8 cellular contexts compared by ENCODE assay signal in the genomic region with DNA sequence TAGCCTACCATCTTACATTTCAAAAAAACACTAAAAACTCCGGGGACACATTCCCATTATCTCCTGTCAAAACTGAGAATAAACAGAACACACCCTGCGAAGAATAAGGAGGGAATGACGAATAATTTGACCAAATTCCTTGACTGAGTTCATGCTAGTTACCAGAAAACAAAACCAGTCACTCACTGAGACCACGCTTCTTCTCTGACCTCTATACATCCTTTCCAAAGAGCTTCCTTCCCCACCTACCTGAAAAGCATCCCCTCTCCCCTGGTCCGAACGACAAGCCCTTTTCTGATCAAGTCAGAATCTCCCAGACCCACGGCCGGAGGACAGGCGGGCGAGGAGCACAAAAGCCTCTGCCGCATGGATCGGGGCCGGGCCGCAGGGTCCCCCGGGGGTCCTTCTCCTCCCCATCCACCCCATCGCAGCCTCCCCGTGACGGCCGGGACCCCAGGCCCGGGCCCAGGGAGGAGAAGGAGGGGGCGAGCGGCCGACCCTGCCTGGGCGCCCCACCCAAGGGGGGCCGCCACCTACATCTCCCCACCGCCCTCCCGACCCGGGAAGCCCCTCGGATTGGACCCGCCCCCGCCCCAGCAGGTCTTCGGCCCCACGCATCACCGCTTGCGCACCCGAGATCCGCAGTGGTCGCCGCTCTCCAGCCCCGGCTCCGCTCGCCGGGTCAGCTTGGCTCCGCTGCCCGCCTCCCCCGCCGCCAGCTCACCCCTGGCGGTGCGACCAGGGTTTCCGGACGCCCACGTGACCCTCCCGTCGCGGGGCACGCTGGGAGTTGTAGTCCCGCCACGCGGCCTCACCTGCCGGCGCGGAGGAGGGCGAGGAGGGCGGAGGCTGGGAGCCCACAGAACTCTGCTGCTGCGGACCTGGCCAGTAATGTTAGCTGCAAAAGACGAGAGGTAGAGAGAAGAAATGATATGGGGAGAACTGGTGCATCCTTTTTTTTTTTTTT. TPM values are rescaled to one million over a fixed set of nuclear protein-coding genes. Genes with fewer than 3 reads are reported as not detected.
DNase-seq lines count a peak whose midpoint lies in the region; ATAC-seq and TF ChIP-seq lines count a peak whose summit lies in the region.

A gene with protein sequence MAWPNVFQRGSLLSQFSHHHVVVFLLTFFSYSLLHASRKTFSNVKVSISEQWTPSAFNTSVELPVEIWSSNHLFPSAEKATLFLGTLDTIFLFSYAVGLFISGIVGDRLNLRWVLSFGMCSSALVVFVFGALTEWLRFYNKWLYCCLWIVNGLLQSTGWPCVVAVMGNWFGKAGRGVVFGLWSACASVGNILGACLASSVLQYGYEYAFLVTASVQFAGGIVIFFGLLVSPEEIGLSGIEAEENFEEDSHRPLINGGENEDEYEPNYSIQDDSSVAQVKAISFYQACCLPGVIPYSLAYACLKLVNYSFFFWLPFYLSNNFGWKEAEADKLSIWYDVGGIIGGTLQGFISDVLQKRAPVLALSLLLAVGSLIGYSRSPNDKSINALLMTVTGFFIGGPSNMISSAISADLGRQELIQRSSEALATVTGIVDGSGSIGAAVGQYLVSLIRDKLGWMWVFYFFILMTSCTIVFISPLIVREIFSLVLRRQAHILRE (minus strand): TSS at position 747 of the 967 bp plus-strand sequence. CDS start 16,004 bp downstream, outside the sequence.

- peaks cover 4% of the 10 kb centered on the region for H3K4me1 ChIP-seq in KMS-11 (ENCODE audit: low read depth, poor library complexity, severe bottlenecking)
- peaks cover 4% of the 10 kb centered on the region for H3K4me1 ChIP-seq in stomach smooth muscle (ENCODE audit: control insufficient read depth, insufficient read depth, low read length)

- peak; percentile 69 for DNase-seq in DMS53 treated with DMSO at 0.1 percent for 48 hours (lab: John Stamatoyannopoulos, UW; ENCODE audit: unreplicated experiment)
- DNase-seq in activated gamma-delta T cell treated with Interleukin-2 at 50 U/mL for 16 hours = peak; percentile 80
- peak; percentile 96 for DNase-seq in fibroblast of villous mesenchyme (ENCODE audit: low read depth)
- peak; percentile 76 for DNase-seq in neural crest cell (ENCODE audit: low read depth, low spot score)

- H3K27me3 Mint-ChIP-seq in neural crest cell (ENCODE audit: low read depth) = peaks cover 22% of the 10 kb centered on the region

- H3K36me3 ChIP-seq in KMS-11 (ENCODE audit: insufficient read depth) (no peaks in the 10 kb centered on the region), stomach smooth muscle (ENCODE audit: control insufficient read depth in 2 of 2, insufficient read depth in 2 of 2, low read length in 2 of 2) (no peaks in the 10 kb centered on the region)

- no peaks in the 10 kb centered on the region for H3K9me3 ChIP-seq in stomach smooth muscle (ENCODE audit: control insufficient read depth in 2 of 2, low read length in 2 of 2)

- peak; percentile 97 for ATAC-seq in GM21717 (IDR thresholded peaks at IDR 0.05; ENCODE audit: unreplicated experiment)

- no peaks in the 10 kb centered on the region for H3K9me3 Mint-ChIP-seq in neural crest cell

- H3K9ac ChIP-seq in KMS-11 (peak within 1 kb of the TSS; percentile 74), stomach smooth muscle (ENCODE audit: low read length in 2 of 2) (peak within 1 kb of the TSS; percentile 91 to 93)

- H3K4me2 ChIP-seq in KMS-11 = peak within 1 kb of the TSS; percentile 74

- H3K79me2 ChIP-seq in KMS-11 (ENCODE audit: insufficient read depth, low read depth) = no peaks in the 10 kb centered on the region; the same call in 1 of the 2 replicates

- peaks cover 4% of the 10 kb centered on the region; the same call in 1 of the 2 replicates for H3K27me3 ChIP-seq in KMS-11 (ENCODE audit: insufficient read depth, low read depth)
- peaks cover 0 to 2% of the 10 kb centered on the region in 2 donors for H3K27me3 ChIP-seq in stomach smooth muscle (ENCODE audit: control insufficient read depth in 1 of 2, insufficient read depth in 2 of 2, low read length in 2 of 2)

- H3K4me3 ChIP-seq in KMS-11 (IDR thresholded peaks at IDR 0.05; ENCODE audit: insufficient read depth, low read depth, low read length) (peak within 1 kb of the TSS; percentile 52), fibroblast of villous mesenchyme (ENCODE audit: low read depth, low read length) (peak within 1 kb of the TSS; percentile 93), stomach smooth muscle (ENCODE audit: low read length in 2 of 2) (peak within 1 kb of the TSS; percentile 88 to 93)

- no peak within 1 kb of the TSS for H3K27ac ChIP-seq in KMS-11
- H3K27ac ChIP-seq in stomach smooth muscle (ENCODE audit: low read length) = peak within 1 kb of the TSS; percentile 58

- no peaks in the 10 kb centered on the region for H3K36me3 Mint-ChIP-seq in neural crest cell (ENCODE audit: low read depth)

- peak within 1 kb of the TSS; percentile 96 for H3K27ac Mint-ChIP-seq in neural crest cell (ENCODE audit: unreplicated experiment)

- peaks cover 14% of the 10 kb centered on the region for H3K4me1 Mint-ChIP-seq in neural crest cell

- peak; percentile 62 for TF ChIP-seq POLR2A in Raji (IDR thresholded peaks at IDR 0.05; ENCODE audit: insufficient read depth, low read depth, low read length)

- H2AFZ ChIP-seq in KMS-11 (ENCODE audit: low read depth) = peak within 1 kb of the TSS; percentile 62

- H3K4me3 Mint-ChIP-seq in neural crest cell = peak within 1 kb of the TSS; percentile 98

- TF ChIP-seq CTCF in KMS-11 (conservative IDR thresholded peaks at IDR 0.05; ENCODE audit: low read depth, low read length) = no peak
- no peak for TF ChIP-seq CTCF in fibroblast of villous mesenchyme (IDR thresholded peaks at IDR 0.05; ENCODE audit: insufficient read depth, low read depth, low read length)
- TF ChIP-seq CTCF in neural crest cell (conservative IDR thresholded peaks at IDR 0.05) = peak; percentile 19

- no peaks in the 10 kb centered on the region for H4K20me1 ChIP-seq in KMS-11 (ENCODE audit: insufficient read depth)

RNA-seq across cellular contexts. Expression of the gene that starts here (rescaled TPM):
- total RNA-seq in fibroblast of villous mesenchyme (62.2 and 79.0 TPM in 2 replicates), neural crest cell (48.2 and 50.8 TPM in 2 replicates)
